29 cellular contexts compared by ENCODE assay signal in genomic region chr20:47187450-47188195, GRCh38.
DNase-seq lines count a peak whose midpoint lies in the region; ATAC-seq, FAIRE-seq and TF ChIP-seq lines count a peak whose summit lies in the region.
"Had no signal": no experiment of that assay in that cellular context is flagged by ENCODE, and none has a peak within 500 bp of the region (broad histone marks: within the 10 kb centered on the region; RNA-seq: fewer than 3 reads in every experiment).

No MANE protein-coding gene starts in this region.

- in situ Hi-C loops in GM12878 (cut with MboI) = no loop called here

- H3K4me3 ChIP-seq in GM12878 = no peak overlapping the region
- H3K4me3 ChIP-seq: prostate gland, SK-N-MC, uterus had no signal

- no peaks in the 10 kb centered on the region for H3K9me3 ChIP-seq in GM12878 (replicated peaks; ENCODE audit: control insufficient read depth, insufficient read depth, low read length)
- H3K9me3 ChIP-seq: prostate gland, thoracic aorta, uterus had no signal

- CTCF ChIA-PET in activated CD8-positive, alpha-beta T cell treated with anti-CD3 and anti-CD28 coated beads for 36 hours (lab: Charles Lee) = interaction anchor here (0.6 to 1.6 kb wide), 2 partner anchors 18 to 142 kb away, joined by 3 read pairs; no protein-coding TSS in a partner anchor
- CTCF ChIA-PET in activated CD8-positive, alpha-beta T cell treated with anti-CD3 and anti-CD28 coated beads, Interleukin-2, amount 10 ng/mL, durations not matched to agents 7 days and 5 days (lab: Charles Lee) = interaction anchor here (0.6 to 0.9 kb wide), 3 partner anchors 193 to 197 kb away, joined by 3 read pairs; no protein-coding TSS in a partner anchor
- CTCF ChIA-PET in GM12878 (lab: Yijun Ruan, JAX) = interaction anchor here (0.6 to 1.2 kb wide), 3 partner anchors 9 to 430 kb away, joined by 3 to 5 read pairs (median 3); no protein-coding TSS in a partner anchor

- H3K79me2 ChIP-seq in GM12878 (ENCODE audit: control insufficient read depth, insufficient read depth, low read length) = no peaks in the 10 kb centered on the region

- H3K36me3 ChIP-seq in GM12878 (ENCODE audit: control insufficient read depth in 2 of 2, insufficient read depth in 2 of 2, low read length in 1 of 2) = no peaks in the 10 kb centered on the region
- H3K36me3 ChIP-seq: prostate gland, thoracic aorta, uterus had no signal

- H3K4me1 ChIP-seq in GM12878 (ENCODE audit: control insufficient read depth, insufficient read depth, low read length) = no peaks in the 10 kb centered on the region
- H3K4me1 ChIP-seq: prostate gland, uterus had no signal

- no peak overlapping the region for H3K9ac ChIP-seq in GM12878 (ENCODE audit: control insufficient read depth, insufficient read depth, low read length)

- RAD21 ChIA-PET in GM12878 (lab: Charles Lee; ENCODE audit: unreplicated experiment) = no interaction called here

- TF ChIP-seq CTCF in activated CD8-positive, alpha-beta T cell treated with anti-CD3 and anti-CD28 coated beads for 36 hours (IDR thresholded peaks at IDR 0.05) = no peak
- no peak for TF ChIP-seq CTCF in GM12878 (IDR thresholded peaks at IDR 0.05 in 2 of 3, conservative IDR thresholded peaks at IDR 0.05 in 1 of 3; ENCODE audit: control insufficient read depth in 2 of 3, extremely low read depth in 1 of 3, insufficient read depth in 1 of 3, low read depth in 3 of 3, low read length in 3 of 3)
- TF ChIP-seq CTCF in omental fat pad (IDR thresholded peaks at IDR 0.05) = no peak

- H3K4me3 Mint-ChIP-seq in activated CD8-positive, alpha-beta T cell treated with anti-CD3 and anti-CD28 coated beads for 36 hours = no peak overlapping the region
- no peak overlapping the region for H3K4me3 Mint-ChIP-seq in activated CD8-positive, alpha-beta T cell treated with anti-CD3 and anti-CD28 coated beads, Interleukin-2, amount 10 ng/mL, durations not matched to agents 7 days and 5 days
- H3K4me3 Mint-ChIP-seq: activated T-cell treated with anti-CD3 and anti-CD28 coated beads, Interleukin-2, amount 50 U/mL, for 72 hours; T-helper 1 cell treated with Interleukin-12 subunit alpha and Interleukin-12 subunit beta and Interleukin-4 antibody, amounts not matched to agents 30 μg/mL and 1 μg/mL, for 36 hours had no signal

- H3K27ac ChIP-seq in GM12878 (ENCODE audit: control insufficient read depth, insufficient read depth) = no peak overlapping the region
- H3K27ac ChIP-seq: prostate gland, RWPE1, SK-N-MC, thoracic aorta, uterus had no signal

- no peak overlapping the region for H3K27ac Mint-ChIP-seq in activated CD8-positive, alpha-beta T cell treated with anti-CD3 and anti-CD28 coated beads for 36 hours
- H3K27ac Mint-ChIP-seq in activated CD8-positive, alpha-beta T cell treated with anti-CD3 and anti-CD28 coated beads, Interleukin-2, amount 10 ng/mL, durations not matched to agents 7 days and 5 days = no peak overlapping the region
- H3K27ac Mint-ChIP-seq: activated T-cell treated with anti-CD3 and anti-CD28 coated beads, Interleukin-2, amount 50 U/mL, for 72 hours; T-helper 1 cell treated with Interleukin-12 subunit alpha and Interleukin-12 subunit beta and Interleukin-4 antibody, amounts not matched to agents 30 μg/mL and 1 μg/mL, for 36 hours had no signal

- no peak for TF ChIP-seq RAD21 in GM12878 (IDR thresholded peaks at IDR 0.05; ENCODE audit: insufficient read depth, low read depth, low read length)

- POLR2A ChIA-PET in activated CD8-positive, alpha-beta T cell treated with anti-CD3 and anti-CD28 coated beads for 36 hours (lab: Charles Lee) = interaction anchor here (0.7 kb wide), 1 partner anchor 75 kb away, joined by 3 read pairs; no protein-coding TSS in a partner anchor
- POLR2A ChIA-PET in activated CD8-positive, alpha-beta T cell treated with anti-CD3 and anti-CD28 coated beads, Interleukin-2, amount 10 ng/mL, durations not matched to agents 7 days and 5 days (lab: Charles Lee) = no interaction called here
- POLR2A ChIA-PET in GM12878 (lab: Charles Lee) = no interaction called here

- H3K27me3 ChIP-seq in GM12878 (replicated peaks in 1 of 2; ENCODE audit: control insufficient read depth in 2 of 2, insufficient read depth in 2 of 2, low read length in 1 of 2) = peaks cover 0 to 1% of the 10 kb centered on the region in 2 experiments; a peak in 1 of 4 replicates
- H3K27me3 ChIP-seq: uterus had no signal

- TF ChIP-seq EP300 in GM12878 (IDR thresholded peaks at IDR 0.05; ENCODE audit: borderline replicate concordance in 1 of 2, control insufficient read depth in 1 of 2, low read depth in 2 of 2, low read length in 2 of 2) = no peak

- H4K20me1 ChIP-seq in GM12878 (ENCODE audit: control insufficient read depth, insufficient read depth) = no peaks in the 10 kb centered on the region

- DNase-seq in activated CD8-positive, alpha-beta T cell treated with anti-CD3 and anti-CD28 coated beads for 36 hours = peak; percentile 23
- no peak for DNase-seq in activated CD8-positive, alpha-beta T cell treated with anti-CD3 and anti-CD28 coated beads, Interleukin-2, amount 10 ng/mL, durations not matched to agents 7 days and 5 days
- DNase-seq in HTR-8/SVneo (ENCODE audit: insufficient read length, low spot score) = no peak
- DNase-seq in GM12878 (ENCODE audit: low read depth, low spot score) = no peak
- DNase-seq in renal cortical epithelial cell (ENCODE audit: low read depth) = peak; percentile 16
- no peak for DNase-seq in omental fat pad (ENCODE audit: low spot score)
- DNase-seq: activated CD4-positive, CD25-positive, alpha-beta regulatory T cell treated with anti-CD3 and anti-CD28 coated beads, Interleukin-2, amount 50 U/mL, for 72 hours; activated T-cell treated with anti-CD3 and anti-CD28 coated beads, Interleukin-2, amount 50 U/mL, for 72 hours; AML-193; caudate nucleus; GDM1; hippocampal formation; KG1; left cardiac atrium; NCI-H1436; NCI-H446; NCI-H82; stimulated activated naive CD4-positive, alpha-beta T cell treated with Interleukin-2 at 50 U/mL for 16 hours; uterus had no signal

- H3K27me3 Mint-ChIP-seq in activated CD8-positive, alpha-beta T cell treated with anti-CD3 and anti-CD28 coated beads for 36 hours = peaks cover 11% of the 10 kb centered on the region
- peaks cover 12% of the 10 kb centered on the region for H3K27me3 Mint-ChIP-seq in activated CD8-positive, alpha-beta T cell treated with anti-CD3 and anti-CD28 coated beads, Interleukin-2, amount 10 ng/mL, durations not matched to agents 7 days and 5 days (ENCODE audit: low read depth)

- peaks cover 6% of the 10 kb centered on the region for H3K4me1 Mint-ChIP-seq in activated CD8-positive, alpha-beta T cell treated with anti-CD3 and anti-CD28 coated beads for 36 hours (ENCODE audit: low read depth)
- peaks cover 12% of the 10 kb centered on the region for H3K4me1 Mint-ChIP-seq in activated CD8-positive, alpha-beta T cell treated with anti-CD3 and anti-CD28 coated beads, Interleukin-2, amount 10 ng/mL, durations not matched to agents 7 days and 5 days (ENCODE audit: low read depth)

- TF ChIP-seq POLR2A in GM12878 (IDR thresholded peaks at IDR 0.05; ENCODE audit: low read depth, low read length) = no peak

- ATAC-seq in activated CD8-positive, alpha-beta T cell treated with anti-CD3 and anti-CD28 coated beads for 36 hours = no peak
- ATAC-seq in activated CD8-positive, alpha-beta T cell treated with anti-CD3 and anti-CD28 coated beads, Interleukin-2, amount 10 ng/mL, durations not matched to agents 7 days and 5 days = no peak
- ATAC-seq in GM12878 (peak; percentile 48), GM19455 (IDR thresholded peaks at IDR 0.05; ENCODE audit: unreplicated experiment) (no peak), omental fat pad (ENCODE audit: low FRiP score) (no peak), HG02884 (IDR thresholded peaks at IDR 0.05; ENCODE audit: unreplicated experiment) (no peak)
- ATAC-seq: activated T-cell treated with anti-CD3 and anti-CD28 coated beads, Interleukin-2, amount 50 U/mL, for 72 hours; HCT116; left cardiac atrium had no signal

- intact Hi-C loops in activated CD8-positive, alpha-beta T cell treated with anti-CD3 and anti-CD28 coated beads for 36 hours (cut with micrococcal nuclease) = no loop called here
- intact Hi-C loops in GM12878 (cut with micrococcal nuclease; ENCODE audit: unreplicated experiment) = no loop called here

- FAIRE-seq in HTR-8/SVneo (lab: Jason Lieb, UNC) (peak; percentile 62), GM12878 (lab: Jason Lieb, UNC) (no peak)
- FAIRE-seq: A204.1, endothelial cell of umbilical vein had no signal

- BruUV-seq in GM12878 (replicated peaks; lab: Mats Ljungman, UMichigan) = no TSS peak

- H3K36me3 Mint-ChIP-seq in activated CD8-positive, alpha-beta T cell treated with anti-CD3 and anti-CD28 coated beads for 36 hours (ENCODE audit: low read depth) = no peaks in the 10 kb centered on the region
- no peaks in the 10 kb centered on the region for H3K36me3 Mint-ChIP-seq in activated CD8-positive, alpha-beta T cell treated with anti-CD3 and anti-CD28 coated beads, Interleukin-2, amount 10 ng/mL, durations not matched to agents 7 days and 5 days (ENCODE audit: low read depth)

- no peak overlapping the region for H3K4me2 ChIP-seq in GM12878 (ENCODE audit: control insufficient read depth, insufficient read depth)

- no peaks in the 10 kb centered on the region for H3K9me3 Mint-ChIP-seq in activated CD8-positive, alpha-beta T cell treated with anti-CD3 and anti-CD28 coated beads for 36 hours
- H3K9me3 Mint-ChIP-seq in activated CD8-positive, alpha-beta T cell treated with anti-CD3 and anti-CD28 coated beads, Interleukin-2, amount 10 ng/mL, durations not matched to agents 7 days and 5 days (ENCODE audit: insufficient read depth) = no peaks in the 10 kb centered on the region
- H3K9me3 Mint-ChIP-seq: T-helper 1 cell treated with Interleukin-12 subunit alpha and Interleukin-12 subunit beta and Interleukin-4 antibody, amounts not matched to agents 30 μg/mL and 1 μg/mL, for 36 hours had no signal

- SMC1A ChIA-PET in GM12878 (lab: Charles Lee; ENCODE audit: uncharacterized antibody, unreplicated experiment) = no interaction called here

- WGBS in GM12878 (ENCODE audit: insufficient coverage, insufficient replicate concordance, low lambda C conversion rate, missing lambda C conversion rate) = 61% methylated on average over 19 of the region's 19 CpGs

- H2AFZ ChIP-seq in GM12878 (ENCODE audit: control insufficient read depth, low read depth, low read length) = no peak overlapping the region

TF ChIP-seq in GM12878, 131 proteins besides CTCF, POLR2A, EP300 and RAD21 (continues in another document):
- TF ChIP-seq ZZZ3 (IDR thresholded peaks at IDR 0.05; ENCODE audit: control insufficient read depth, insufficient read length, low read depth) (no peak), ETV6 (conservative IDR thresholded peaks at IDR 0.05 in 1 of 2, IDR thresholded peaks at IDR 0.05 in 1 of 2; ENCODE audit: borderline replicate concordance in 1 of 2, low read depth in 1 of 2) (no peak)

Comparison
In these comparisons a context has a peak if more than half of its experiments do, and no peak if none do; other contexts are left out.
1. DNase-seq: peak in activated CD8-positive, alpha-beta T cell treated with anti-CD3 and anti-CD28 coated beads for 36 hours (single experiment) and renal cortical epithelial cell (single experiment); none in activated CD8-positive, alpha-beta T cell treated with anti-CD3 and anti-CD28 coated beads, Interleukin-2, amount 10 ng/mL, durations not matched to agents 7 days and 5 days (single experiment), HTR-8/SVneo (single experiment), GM12878 (single experiment) and omental fat pad (single experiment).